In genomic region chr5:76175821-76176403, GRCh38 we compare ENCODE assay signal across 8 cellular contexts.
A peak's percentile ranks its signal among the peaks of the same experiment; 100 is the strongest.
DNase-seq lines count a peak whose midpoint lies in the region; ATAC-seq and TF ChIP-seq lines count a peak whose summit lies in the region.

No MANE protein-coding gene starts in this region.

- H3K27ac ChIP-seq in Peyer's patch = no peak overlapping the region

- H3K4me1 Mint-ChIP-seq in activated naive CD8-positive, alpha-beta T cell treated with anti-CD3 and anti-CD28 coated beads, Interleukin-2, amount 10 ng/mL, durations not matched to agents 7 days and 5 days = peaks cover 29% of the 10 kb centered on the region

- peak overlapping the region; percentile 80 for H3K4me3 Mint-ChIP-seq in activated naive CD8-positive, alpha-beta T cell treated with anti-CD3 and anti-CD28 coated beads, Interleukin-2, amount 10 ng/mL, durations not matched to agents 7 days and 5 days

- no peaks in the 10 kb centered on the region for H3K9me3 Mint-ChIP-seq in activated naive CD8-positive, alpha-beta T cell treated with anti-CD3 and anti-CD28 coated beads, Interleukin-2, amount 10 ng/mL, durations not matched to agents 7 days and 5 days

- peak overlapping the region; percentile 91 for H3K27ac Mint-ChIP-seq in activated naive CD8-positive, alpha-beta T cell treated with anti-CD3 and anti-CD28 coated beads, Interleukin-2, amount 10 ng/mL, durations not matched to agents 7 days and 5 days

- no peaks in the 10 kb centered on the region for H3K4me1 ChIP-seq in Peyer's patch

- peak; percentile 56 for DNase-seq in GM13976 (ENCODE audit: low spot score)
- peak; percentile 51 for DNase-seq in activated naive CD8-positive, alpha-beta T cell treated with anti-CD3 and anti-CD28 coated beads, Interleukin-2, amount 10 ng/mL, durations not matched to agents 7 days and 5 days
- DNase-seq in NAMALWA (ENCODE audit: low spot score) = no peak
- no peak for DNase-seq in iPS-NIHi7 (ENCODE audit: extremely low spot score)
- no peak for DNase-seq in Peyer's patch
- no peak for DNase-seq in EL

- in situ Hi-C loops in GM13976 (cut with MboI; ENCODE audit: low sequenced_read_pairs, unreplicated experiment) = no loop called here

- no peak for TF ChIP-seq POLR2A in Peyer's patch (IDR thresholded peaks at IDR 0.05)

- H3K27me3 ChIP-seq in Peyer's patch = no peaks in the 10 kb centered on the region

- H3K9me3 ChIP-seq in Peyer's patch = no peaks in the 10 kb centered on the region

- ATAC-seq in GM21390 (IDR thresholded peaks at IDR 0.05; ENCODE audit: unreplicated experiment) = peak; percentile 75
- peak; percentile 82 for ATAC-seq in HG03521 (IDR thresholded peaks at IDR 0.05; ENCODE audit: unreplicated experiment)
- ATAC-seq in activated naive CD8-positive, alpha-beta T cell treated with anti-CD3 and anti-CD28 coated beads, Interleukin-2, amount 10 ng/mL, durations not matched to agents 7 days and 5 days (ENCODE audit: low read depth) = peak; percentile 88

- no peaks in the 10 kb centered on the region for H3K36me3 ChIP-seq in Peyer's patch

- peaks cover 13% of the 10 kb centered on the region for H3K36me3 Mint-ChIP-seq in activated naive CD8-positive, alpha-beta T cell treated with anti-CD3 and anti-CD28 coated beads, Interleukin-2, amount 10 ng/mL, durations not matched to agents 7 days and 5 days

- no peak overlapping the region for H3K4me3 ChIP-seq in Peyer's patch

- no peaks in the 10 kb centered on the region for H3K27me3 Mint-ChIP-seq in activated naive CD8-positive, alpha-beta T cell treated with anti-CD3 and anti-CD28 coated beads, Interleukin-2, amount 10 ng/mL, durations not matched to agents 7 days and 5 days

- POLR2A ChIA-PET in activated naive CD8-positive, alpha-beta T cell treated with anti-CD3 and anti-CD28 coated beads, Interleukin-2, amount 10 ng/mL, durations not matched to agents 7 days and 5 days (lab: Charles Lee) = interaction anchor here (0.6 to 2.2 kb wide), 8 partner anchors 10 to 839 kb away, joined by 3 to 13 read pairs (median 3); partner anchors contain the start of genes CERT1, HMGCR, IQGAP2 and POC5

- no peak for TF ChIP-seq CTCF in GM13976 (IDR thresholded peaks at IDR 0.05; ENCODE audit: borderline replicate concordance, control extremely low read depth, extremely low read depth, insufficient read depth, missing control alignments)
- TF ChIP-seq CTCF in Peyer's patch (IDR thresholded peaks at IDR 0.05) = no peak

Comparison
In these comparisons a context has a peak if more than half of its experiments do, and no peak if none do; other contexts are left out.
1. DNase-seq: peak in GM13976 (single experiment) and activated naive CD8-positive, alpha-beta T cell treated with anti-CD3 and anti-CD28 coated beads, Interleukin-2, amount 10 ng/mL, durations not matched to agents 7 days and 5 days (single experiment); none in NAMALWA (single experiment), iPS-NIHi7 (single experiment), Peyer's patch (0 of 3) and EL (single experiment).
2. Peak in every context shown above with its lines, with median percentiles within 50 percentile points of each other: ATAC-seq.